In genomic region chr6:73042892-73043291, GRCh38 we compare ENCODE assay signal across 25 cellular contexts.
"Had no signal": no experiment of that assay in that cellular context is flagged by ENCODE, and none has a peak within 500 bp of the region (broad histone marks: within the 10 kb centered on the region; RNA-seq: fewer than 3 reads in every experiment).

No MANE protein-coding gene starts in this region.

- H3K4me3 ChIP-seq: dorsolateral prefrontal cortex, lung, neural progenitor cell, pancreas, prostate gland, skin epidermis, stomach had no signal

- FAIRE-seq: kidney, pancreas, urothelium cell line had no signal

- H3K9ac ChIP-seq: neural progenitor cell had no signal

- H3K4me2 ChIP-seq: neural progenitor cell had no signal

- H3K4me1 ChIP-seq: neural progenitor cell, pancreas, prostate gland, stomach had no signal

- DNase-seq: cortex of kidney; dorsolateral prefrontal cortex; effector CD8-positive, alpha-beta T cell; foreskin keratinocyte; kidney; left cardiac atrium; left ventricle myocardium superior; mesenchymal stem cell; midbrain; nucleus accumbens; pancreas; retina; stimulated activated CD4-positive, alpha-beta T cell treated with anti-CD3 and anti-CD28 coated beads, Interleukin-2, amount 100 ng/mL, for 24 hours; stimulated activated CD4-positive, alpha-beta T cell treated with anti-CD3 and anti-CD28 coated beads, Interleukin-4, amount 100 ng/mL, for 4 hours; stimulated activated naive B cell treated with anti-CD40 and anti-IgM and Interleukin-4, amounts not matched to agents 10 μg/mL and 1 μg/mL and 100 μg/mL, for 72 hours; stomach; substantia nigra had no signal

- ATAC-seq: esophagus mucosa; foreskin keratinocyte; left ventricle myocardium superior; natural killer cell treated with Interleukin-12 subunit alpha and Interleukin-12 subunit beta and Interleukin-15 and Interleukin-18, amount 100 ng/mL, for 72 hours; pancreas; stimulated activated naive B cell treated with anti-CD40 and anti-IgM and Interleukin-4, amounts not matched to agents 10 μg/mL and 1 μg/mL and 100 μg/mL, for 72 hours had no signal

- H3K4me3 Mint-ChIP-seq: natural killer cell treated with Interleukin-12 subunit alpha and Interleukin-12 subunit beta and Interleukin-15 and Interleukin-18, amount 100 ng/mL, for 72 hours; neural progenitor cell; stimulated activated naive B cell treated with anti-CD40 and anti-IgM and Interleukin-4, amounts not matched to agents 10 μg/mL and 1 μg/mL and 100 μg/mL, for 72 hours; type B pancreatic cell had no signal

- H3K27ac ChIP-seq: foreskin keratinocyte, neural progenitor cell, pancreas, prostate gland, skin epidermis, stomach had no signal

- H3K27ac Mint-ChIP-seq: natural killer cell treated with Interleukin-12 subunit alpha and Interleukin-12 subunit beta and Interleukin-15 and Interleukin-18, amount 100 ng/mL, for 72 hours; neural progenitor cell; stimulated activated naive B cell treated with anti-CD40 and anti-IgM and Interleukin-4, amounts not matched to agents 10 μg/mL and 1 μg/mL and 100 μg/mL, for 72 hours; type B pancreatic cell had no signal

- H3K27me3 ChIP-seq: dorsolateral prefrontal cortex, foreskin keratinocyte, neural progenitor cell, pancreas, stomach had no signal

- H3K27me3 Mint-ChIP-seq: natural killer cell treated with Interleukin-12 subunit alpha and Interleukin-12 subunit beta and Interleukin-15 and Interleukin-18, amount 100 ng/mL, for 72 hours; stimulated activated naive B cell treated with anti-CD40 and anti-IgM and Interleukin-4, amounts not matched to agents 10 μg/mL and 1 μg/mL and 100 μg/mL, for 72 hours; type B pancreatic cell had no signal

- H3K9me3 ChIP-seq: pancreas, prostate gland had no signal

- H3K36me3 ChIP-seq: neural progenitor cell, pancreas, prostate gland, stomach had no signal

- H3K4me1 Mint-ChIP-seq: stimulated activated naive B cell treated with anti-CD40 and anti-IgM and Interleukin-4, amounts not matched to agents 10 μg/mL and 1 μg/mL and 100 μg/mL, for 72 hours had no signal
